Comparison of ENCODE assay signal across 10 cellular contexts in genomic region chr14:101992708-101993107, GRCh38. TPM values are rescaled to one million over a fixed set of nuclear protein-coding genes. Genes with fewer than 3 reads are reported as not detected.
DNase-seq lines count a peak whose midpoint lies in the region; ATAC-seq and TF ChIP-seq lines count a peak whose summit lies in the region.
"Had no signal": no experiment of that assay in that cellular context is flagged by ENCODE, and none has a peak within 500 bp of the region (broad histone marks: within the 10 kb centered on the region; RNA-seq: fewer than 3 reads in every experiment).

No MANE protein-coding gene starts in this region.

- TF ChIP-seq CTCF in heart left ventricle (IDR thresholded peaks at IDR 0.05), result no peak
- TF ChIP-seq CTCF in left ventricle myocardium inferior (IDR thresholded peaks at IDR 0.05; ENCODE audit: borderline replicate concordance), result no peak
- peak; percentile 46 for TF ChIP-seq CTCF in OCI-LY3 (IDR thresholded peaks at IDR 0.05; ENCODE audit: low read depth, low read length)
- no peak for TF ChIP-seq CTCF in type B pancreatic cell (conservative IDR thresholded peaks at IDR 0.05)
- no peak for TF ChIP-seq CTCF in PC-3 (conservative IDR thresholded peaks at IDR 0.05; ENCODE audit: low read depth, low read length)

- POLR2A ChIA-PET in PC-3 (lab: Charles Lee; ENCODE audit: unreplicated experiment), result no interaction called here

- H3K9me3 ChIP-seq in heart left ventricle (no peaks in the 10 kb centered on the region), left ventricle myocardium inferior (replicated peaks) (no peaks in the 10 kb centered on the region), OCI-LY3 (ENCODE audit: insufficient read depth, low read length) (no peaks in the 10 kb centered on the region), PC-3 (ENCODE audit: low read length) (no peaks in the 10 kb centered on the region)
- H3K9me3 ChIP-seq: suprapubic skin had no signal

- BruUV-seq in PC-3 (replicated peaks; lab: Mats Ljungman, UMichigan), result no TSS peak

- no peaks in the 10 kb centered on the region for H3K9me3 Mint-ChIP-seq in type B pancreatic cell

- H3K4me3 ChIP-seq in heart left ventricle, result no peak overlapping the region
- no peak overlapping the region for H3K4me3 ChIP-seq in left ventricle myocardium inferior
- peak overlapping the region; percentile 59 for H3K4me3 ChIP-seq in OCI-LY3 (ENCODE audit: low read length)
- H3K4me3 ChIP-seq in PC-3 (ENCODE audit: low read length), result no peak overlapping the region
- H3K4me3 ChIP-seq: suprapubic skin had no signal

- H3K27ac Mint-ChIP-seq in type B pancreatic cell, result peak overlapping the region; percentile 21

- DNase-seq in heart left ventricle (no peak), left ventricle myocardium inferior (no peak), type B pancreatic cell (ENCODE audit: extremely low spot score, unreplicated experiment) (no peak), PC-3 (no peak)
- DNase-seq in effector CD8-positive, alpha-beta T cell (lab: John Stamatoyannopoulos, UW), result no peak
- no peak for DNase-seq in NK-92 treated with Interleukin-12 subunit alpha and Interleukin-12 subunit beta, amount 100 ng/mL, for 24 hours (lab: John Stamatoyannopoulos, UW)

- 71 to 88% (median 78%) methylated on average over 7 of the region's 7 CpGs for WGBS in heart left ventricle, 4 donors

- H2AFZ ChIP-seq in OCI-LY3 (ENCODE audit: low read depth, low read length) (no peak overlapping the region), PC-3 (ENCODE audit: low read length) (no peak overlapping the region)

- H4K20me1 ChIP-seq in OCI-LY3 (ENCODE audit: insufficient read depth, low read length), result peaks cover 13% of the 10 kb centered on the region
- peaks cover 26% of the 10 kb centered on the region for H4K20me1 ChIP-seq in PC-3 (ENCODE audit: low read length)

- H3K4me2 ChIP-seq in OCI-LY3 (ENCODE audit: low read length), result peak overlapping the region; percentile 92
- no peak overlapping the region for H3K4me2 ChIP-seq in PC-3 (ENCODE audit: low read length)
- H3K4me2 ChIP-seq: KMS-11 had no signal

- H3K27me3 Mint-ChIP-seq in type B pancreatic cell, result no peaks in the 10 kb centered on the region

- ATAC-seq in heart left ventricle, result peak; percentile 45 to 83 (median 76)
- peak; percentile 91 for ATAC-seq in HG02885 (IDR thresholded peaks at IDR 0.05; ENCODE audit: poor library complexity, unreplicated experiment)
- no peak for ATAC-seq in PC-3

- TF ChIP-seq POLR2A in heart left ventricle (IDR thresholded peaks at IDR 0.05), result no peak

- H3K4me1 ChIP-seq in heart left ventricle (peaks cover 0 to 5% (median 0%) of the 10 kb centered on the region in 12 donors), left ventricle myocardium inferior (no peaks in the 10 kb centered on the region), OCI-LY3 (ENCODE audit: low read length) (peaks cover 36% of the 10 kb centered on the region), PC-3 (ENCODE audit: insufficient read depth, low read length) (no peaks in the 10 kb centered on the region)
- H3K4me1 ChIP-seq: suprapubic skin had no signal

- no peaks in the 10 kb centered on the region for H3K9me2 ChIP-seq in PC-3 (replicated peaks; ENCODE audit: low read length)

- peaks cover 4 to 100% (median 100%) of the 10 kb centered on the region in 9 donors for H3K36me3 ChIP-seq in heart left ventricle
- peaks cover 100% of the 10 kb centered on the region for H3K36me3 ChIP-seq in left ventricle myocardium inferior
- peaks cover 54% of the 10 kb centered on the region for H3K36me3 ChIP-seq in OCI-LY3 (replicated peaks; ENCODE audit: low read depth, low read length)
- H3K36me3 ChIP-seq in PC-3 (ENCODE audit: low read depth, low read length), result peaks cover 83% of the 10 kb centered on the region

- H3K27ac ChIP-seq in heart left ventricle (no peak overlapping the region), left ventricle myocardium inferior (replicated peaks) (no peak overlapping the region), OCI-LY3 (ENCODE audit: low read length) (peak overlapping the region; percentile 88), PC-3 (ENCODE audit: low read length) (no peak overlapping the region)
- H3K27ac ChIP-seq: KMS-11, suprapubic skin had no signal

- CTCF ChIA-PET in PC-3 (lab: Charles Lee), result no interaction called here

- H3K4me1 Mint-ChIP-seq in type B pancreatic cell (ENCODE audit: unreplicated experiment), result no peaks in the 10 kb centered on the region

- intact Hi-C loops in heart left ventricle (cut with DNase I), result loop anchor here in 2 of 10 donors (5.0 to 10.0 kb wide), 2 partner anchors 52 to 285 kb away; no protein-coding TSS in a partner anchor
- intact Hi-C loops in left ventricle myocardium inferior (cut with micrococcal nuclease), result no loop called here
- intact Hi-C loops in PC-3 (cut with micrococcal nuclease), result no loop called here

- H3K36me3 Mint-ChIP-seq in type B pancreatic cell, result peaks cover 48% of the 10 kb centered on the region

- H3K79me2 ChIP-seq in OCI-LY3 (ENCODE audit: low read length), result peaks cover 8% of the 10 kb centered on the region; the same call in 1 of the 2 replicates
- H3K79me2 ChIP-seq in PC-3 (ENCODE audit: low read length), result peaks cover 37% of the 10 kb centered on the region

- H3K9ac ChIP-seq in OCI-LY3 (ENCODE audit: low read length), result peak overlapping the region; percentile 43
- H3K9ac ChIP-seq in PC-3 (ENCODE audit: low read length), result no peak overlapping the region
- H3K9ac ChIP-seq: KMS-11 had no signal

- H3K27me3 ChIP-seq in heart left ventricle (no peaks in the 10 kb centered on the region), left ventricle myocardium inferior (ENCODE audit: low read depth) (no peaks in the 10 kb centered on the region), OCI-LY3 (ENCODE audit: low read depth, low read length) (no peaks in the 10 kb centered on the region), PC-3 (ENCODE audit: low read length) (no peaks in the 10 kb centered on the region)
- H3K27me3 ChIP-seq: suprapubic skin had no signal

- no peaks in the 10 kb centered on the region for H3F3A ChIP-seq in PC-3 (ENCODE audit: low read length, unreplicated experiment)

- H3K4me3 Mint-ChIP-seq in type B pancreatic cell, result no peak overlapping the region

RNA-seq across cellular contexts. Expression of gene DYNC1H1, which starts 28.3 kb away (rescaled TPM):
- total RNA-seq in heart left ventricle, result 100 to 1,000 TPM; 291 to 942 (median 603) TPM
- 100 to 1,000 TPM; 164 to 259 TPM for polyA plus RNA-seq in heart left ventricle
- 402 TPM for total RNA-seq in left ventricle myocardium inferior
- total RNA-seq in type B pancreatic cell (ENCODE audit: low replicate concordance), result 413 and 489 TPM in 2 replicates
- total RNA-seq in PC-3 (2014; rRNA removed), result 606 and 701 TPM in 2 replicates
